In the genomic region with DNA sequence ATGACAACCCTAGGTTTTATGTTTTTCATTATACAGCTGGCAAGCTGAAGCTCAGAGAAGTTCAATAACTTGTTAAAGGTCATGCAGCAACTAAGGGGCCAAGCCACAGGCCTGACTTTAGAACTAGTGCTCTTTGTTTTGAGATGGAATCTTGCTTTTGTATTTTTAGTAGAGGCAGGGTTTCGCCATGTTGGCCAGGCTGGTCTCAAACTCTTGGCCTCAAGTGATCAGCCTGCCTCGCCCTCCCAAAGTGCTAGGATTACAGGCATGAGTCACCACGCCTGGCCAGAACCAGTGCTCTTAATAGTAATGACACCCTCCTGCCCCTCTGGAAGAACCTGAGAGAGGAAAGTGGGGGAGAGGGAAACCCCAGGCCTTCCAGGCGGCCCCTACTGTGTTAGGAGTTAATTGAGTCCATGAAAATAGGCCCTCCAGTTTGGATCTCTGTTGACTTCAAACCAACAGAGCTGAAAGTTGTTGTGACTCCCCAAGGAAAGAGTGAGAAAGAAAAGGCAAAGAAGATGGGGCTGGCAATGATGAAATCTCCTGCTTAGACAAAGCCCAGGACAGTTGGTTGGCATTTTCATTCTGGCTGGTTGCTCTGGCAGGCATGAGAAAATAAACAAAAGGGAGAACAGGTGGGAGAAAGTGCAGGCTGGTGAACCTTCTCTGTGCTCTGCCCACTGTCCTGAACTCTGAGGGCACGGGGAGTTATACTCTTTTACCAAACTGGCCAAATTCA, we compare ENCODE assay signal across 1 cellular context.
TF ChIP-seq lines count a peak whose summit lies in the region.

No MANE protein-coding gene starts in this region.

TF ChIP-seq in K562, 482 proteins besides CTCF, POLR2A, EP300 and RAD21 (continued from another document and continues in another):
- TF ChIP-seq, protein P1, sequence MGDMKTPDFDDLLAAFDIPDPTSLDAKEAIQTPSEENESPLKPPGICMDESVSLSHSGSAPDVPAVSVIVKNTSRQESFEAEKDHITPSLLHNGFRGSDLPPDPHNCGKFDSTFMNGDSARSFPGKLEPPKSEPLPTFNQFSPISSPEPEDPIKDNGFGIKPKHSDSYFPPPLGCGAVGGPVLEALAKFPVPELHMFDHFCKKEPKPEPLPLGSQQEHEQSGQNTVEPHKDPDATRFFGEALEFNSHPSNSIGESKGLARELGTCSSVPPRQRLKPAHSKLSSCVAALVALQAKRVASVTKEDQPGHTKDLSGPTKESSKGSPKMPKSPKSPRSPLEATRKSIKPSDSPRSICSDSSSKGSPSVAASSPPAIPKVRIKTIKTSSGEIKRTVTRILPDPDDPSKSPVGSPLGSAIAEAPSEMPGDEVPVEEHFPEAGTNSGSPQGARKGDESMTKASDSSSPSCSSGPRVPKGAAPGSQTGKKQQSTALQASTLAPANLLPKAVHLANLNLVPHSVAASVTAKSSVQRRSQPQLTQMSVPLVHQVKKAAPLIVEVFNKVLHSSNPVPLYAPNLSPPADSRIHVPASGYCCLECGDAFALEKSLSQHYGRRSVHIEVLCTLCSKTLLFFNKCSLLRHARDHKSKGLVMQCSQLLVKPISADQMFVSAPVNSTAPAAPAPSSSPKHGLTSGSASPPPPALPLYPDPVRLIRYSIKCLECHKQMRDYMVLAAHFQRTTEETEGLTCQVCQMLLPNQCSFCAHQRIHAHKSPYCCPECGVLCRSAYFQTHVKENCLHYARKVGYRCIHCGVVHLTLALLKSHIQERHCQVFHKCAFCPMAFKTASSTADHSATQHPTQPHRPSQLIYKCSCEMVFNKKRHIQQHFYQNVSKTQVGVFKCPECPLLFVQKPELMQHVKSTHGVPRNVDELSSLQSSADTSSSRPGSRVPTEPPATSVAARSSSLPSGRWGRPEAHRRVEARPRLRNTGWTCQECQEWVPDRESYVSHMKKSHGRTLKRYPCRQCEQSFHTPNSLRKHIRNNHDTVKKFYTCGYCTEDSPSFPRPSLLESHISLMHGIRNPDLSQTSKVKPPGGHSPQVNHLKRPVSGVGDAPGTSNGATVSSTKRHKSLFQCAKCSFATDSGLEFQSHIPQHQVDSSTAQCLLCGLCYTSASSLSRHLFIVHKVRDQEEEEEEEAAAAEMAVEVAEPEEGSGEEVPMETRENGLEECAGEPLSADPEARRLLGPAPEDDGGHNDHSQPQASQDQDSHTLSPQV (IDR thresholded peaks at IDR 0.05) = no peak
- TF ChIP-seq, protein P2, sequence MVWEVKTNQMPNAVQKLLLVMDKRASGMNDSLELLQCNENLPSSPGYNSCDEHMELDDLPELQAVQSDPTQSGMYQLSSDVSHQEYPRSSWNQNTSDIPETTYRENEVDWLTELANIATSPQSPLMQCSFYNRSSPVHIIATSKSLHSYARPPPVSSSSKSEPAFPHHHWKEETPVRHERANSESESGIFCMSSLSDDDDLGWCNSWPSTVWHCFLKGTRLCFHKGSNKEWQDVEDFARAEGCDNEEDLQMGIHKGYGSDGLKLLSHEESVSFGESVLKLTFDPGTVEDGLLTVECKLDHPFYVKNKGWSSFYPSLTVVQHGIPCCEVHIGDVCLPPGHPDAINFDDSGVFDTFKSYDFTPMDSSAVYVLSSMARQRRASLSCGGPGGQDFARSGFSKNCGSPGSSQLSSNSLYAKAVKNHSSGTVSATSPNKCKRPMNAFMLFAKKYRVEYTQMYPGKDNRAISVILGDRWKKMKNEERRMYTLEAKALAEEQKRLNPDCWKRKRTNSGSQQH (CRISPR knock-in tag; IDR thresholded peaks at IDR 0.05) = no peak
- TF ChIP-seq GATAD2A (IDR thresholded peaks at IDR 0.05) (no peak), ZNF77 (CRISPR knock-in tag; IDR thresholded peaks at IDR 0.05) (no peak), HDAC3 (IDR thresholded peaks at IDR 0.05; ENCODE audit: borderline replicate concordance, partially characterized antibody) (no peak), FOXP1 (CRISPR knock-in tag; IDR thresholded peaks at IDR 0.05) (0 out of 2 replicates have a peak, but pooled peaks have one; percentile 1), CHD1 (IDR thresholded peaks at IDR 0.05; ENCODE audit: low read length) (no peak), SP2 (IDR thresholded peaks at IDR 0.05; ENCODE audit: extremely low read depth, low read depth, low read length, poor library complexity, severe bottlenecking) (no peak), LCOR (CRISPR knock-in tag; IDR thresholded peaks at IDR 0.05) (no peak), TEAD4 (IDR thresholded peaks at IDR 0.05; ENCODE audit: low read length) (no peak), TEAD4 (CRISPR knock-in tag; IDR thresholded peaks at IDR 0.05; ENCODE audit: borderline replicate concordance) (no peak), PHF20 (IDR thresholded peaks at IDR 0.05; ENCODE audit: partially characterized antibody) (no peak), DPF2 (IDR thresholded peaks at IDR 0.05) (peak; percentile 31; the same call in 1 of the 2 replicates), TAL1 (IDR thresholded peaks at IDR 0.05) (no peak), TBP (optimal IDR thresholded peaks at IDR 0.05; ENCODE audit: low read depth, low read length) (peak; percentile 79), HOXB6 (CRISPR knock-in tag; IDR thresholded peaks at IDR 0.05; ENCODE audit: borderline replicate concordance) (no peak), SIN3B (IDR thresholded peaks at IDR 0.05; ENCODE audit: low read depth) (no peak), MEF2A (IDR thresholded peaks at IDR 0.05; ENCODE audit: control insufficient read depth, low read depth, low read length) (no peak), MAFG (tag; conservative IDR thresholded peaks at IDR 0.05) (no peak), SETDB1 (IDR thresholded peaks at IDR 0.05; ENCODE audit: low read length) (no peak), FOXJ2 (tag; IDR thresholded peaks at IDR 0.05) (no peak), ZNF696 (CRISPR knock-in tag; conservative IDR thresholded peaks at IDR 0.05) (no peak), TAF9B (IDR thresholded peaks at IDR 0.05; ENCODE audit: partially characterized antibody) (no peak), ZBTB17 (CRISPR knock-in tag; IDR thresholded peaks at IDR 0.05) (no peak), FOXA3 (CRISPR knock-in tag; conservative IDR thresholded peaks at IDR 0.05 in 1 of 2, IDR thresholded peaks at IDR 0.05 in 1 of 2) (no peak), ZC3H8 (IDR thresholded peaks at IDR 0.05) (no peak), RFX1 (IDR thresholded peaks at IDR 0.05) (no peak), RHOXF2B (CRISPR knock-in tag; conservative IDR thresholded peaks at IDR 0.05) (no peak), CREM (IDR thresholded peaks at IDR 0.05; ENCODE audit: low read depth) (no peak), ATF1 (CRISPR knock-in tag; IDR thresholded peaks at IDR 0.05) (no peak), ATF1 (tag; IDR thresholded peaks at IDR 0.05) (no peak), ZKSCAN1 (IDR thresholded peaks at IDR 0.05; ENCODE audit: low read depth, low read length) (no peak), BACH1 (tag; IDR thresholded peaks at IDR 0.05) (no peak), HLTF (IDR thresholded peaks at IDR 0.05) (no peak), CEBPG (CRISPR knock-in tag; IDR thresholded peaks at IDR 0.05) (no peak; the same call in 1 of the 2 replicates), CEBPG (tag; conservative IDR thresholded peaks at IDR 0.05 in 1 of 2, IDR thresholded peaks at IDR 0.05 in 1 of 2) (no peak), NRF1 (conservative IDR thresholded peaks at IDR 0.05 in 1 of 2, IDR thresholded peaks at IDR 0.05 in 1 of 2) (peak; percentile 36; a peak in 2 of 4 replicates), SRSF7 (optimal IDR thresholded peaks at IDR 0.05; ENCODE audit: low read depth, low read length) (no peak), PURB (CRISPR knock-in tag; IDR thresholded peaks at IDR 0.05; ENCODE audit: low read depth) (no peak), RBM25 (IDR thresholded peaks at IDR 0.05; ENCODE audit: low read depth, low read length, severe bottlenecking) (no peak), CBFB (CRISPR knock-in tag; IDR thresholded peaks at IDR 0.05) (no peak), ZNF263 (CRISPR knock-in tag; IDR thresholded peaks at IDR 0.05; ENCODE audit: borderline replicate concordance) (no peak)
- TF ChIP-seq, protein P3, sequence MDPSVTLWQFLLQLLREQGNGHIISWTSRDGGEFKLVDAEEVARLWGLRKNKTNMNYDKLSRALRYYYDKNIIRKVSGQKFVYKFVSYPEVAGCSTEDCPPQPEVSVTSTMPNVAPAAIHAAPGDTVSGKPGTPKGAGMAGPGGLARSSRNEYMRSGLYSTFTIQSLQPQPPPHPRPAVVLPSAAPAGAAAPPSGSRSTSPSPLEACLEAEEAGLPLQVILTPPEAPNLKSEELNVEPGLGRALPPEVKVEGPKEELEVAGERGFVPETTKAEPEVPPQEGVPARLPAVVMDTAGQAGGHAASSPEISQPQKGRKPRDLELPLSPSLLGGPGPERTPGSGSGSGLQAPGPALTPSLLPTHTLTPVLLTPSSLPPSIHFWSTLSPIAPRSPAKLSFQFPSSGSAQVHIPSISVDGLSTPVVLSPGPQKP (CRISPR knock-in tag; IDR thresholded peaks at IDR 0.05) = no peak
- TF ChIP-seq, protein P4, sequence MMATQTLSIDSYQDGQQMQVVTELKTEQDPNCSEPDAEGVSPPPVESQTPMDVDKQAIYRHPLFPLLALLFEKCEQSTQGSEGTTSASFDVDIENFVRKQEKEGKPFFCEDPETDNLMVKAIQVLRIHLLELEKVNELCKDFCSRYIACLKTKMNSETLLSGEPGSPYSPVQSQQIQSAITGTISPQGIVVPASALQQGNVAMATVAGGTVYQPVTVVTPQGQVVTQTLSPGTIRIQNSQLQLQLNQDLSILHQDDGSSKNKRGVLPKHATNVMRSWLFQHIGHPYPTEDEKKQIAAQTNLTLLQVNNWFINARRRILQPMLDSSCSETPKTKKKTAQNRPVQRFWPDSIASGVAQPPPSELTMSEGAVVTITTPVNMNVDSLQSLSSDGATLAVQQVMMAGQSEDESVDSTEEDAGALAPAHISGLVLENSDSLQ (IDR thresholded peaks at IDR 0.05) = no peak
- TF ChIP-seq, protein P5, sequence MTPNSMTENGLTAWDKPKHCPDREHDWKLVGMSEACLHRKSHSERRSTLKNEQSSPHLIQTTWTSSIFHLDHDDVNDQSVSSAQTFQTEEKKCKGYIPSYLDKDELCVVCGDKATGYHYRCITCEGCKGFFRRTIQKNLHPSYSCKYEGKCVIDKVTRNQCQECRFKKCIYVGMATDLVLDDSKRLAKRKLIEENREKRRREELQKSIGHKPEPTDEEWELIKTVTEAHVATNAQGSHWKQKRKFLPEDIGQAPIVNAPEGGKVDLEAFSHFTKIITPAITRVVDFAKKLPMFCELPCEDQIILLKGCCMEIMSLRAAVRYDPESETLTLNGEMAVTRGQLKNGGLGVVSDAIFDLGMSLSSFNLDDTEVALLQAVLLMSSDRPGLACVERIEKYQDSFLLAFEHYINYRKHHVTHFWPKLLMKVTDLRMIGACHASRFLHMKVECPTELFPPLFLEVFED (CRISPR knock-in tag; conservative IDR thresholded peaks at IDR 0.05) = no peak
- TF ChIP-seq, protein P6, sequence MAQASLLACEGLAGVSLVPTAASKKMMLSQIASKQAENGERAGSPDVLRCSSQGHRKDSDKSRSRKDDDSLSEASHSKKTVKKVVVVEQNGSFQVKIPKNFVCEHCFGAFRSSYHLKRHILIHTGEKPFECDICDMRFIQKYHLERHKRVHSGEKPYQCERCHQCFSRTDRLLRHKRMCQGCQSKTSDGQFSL (CRISPR knock-in tag; IDR thresholded peaks at IDR 0.05) = no peak
- TF ChIP-seq, protein P6 (tag; IDR thresholded peaks at IDR 0.05) = no peak
- TF ChIP-seq, protein P7, sequence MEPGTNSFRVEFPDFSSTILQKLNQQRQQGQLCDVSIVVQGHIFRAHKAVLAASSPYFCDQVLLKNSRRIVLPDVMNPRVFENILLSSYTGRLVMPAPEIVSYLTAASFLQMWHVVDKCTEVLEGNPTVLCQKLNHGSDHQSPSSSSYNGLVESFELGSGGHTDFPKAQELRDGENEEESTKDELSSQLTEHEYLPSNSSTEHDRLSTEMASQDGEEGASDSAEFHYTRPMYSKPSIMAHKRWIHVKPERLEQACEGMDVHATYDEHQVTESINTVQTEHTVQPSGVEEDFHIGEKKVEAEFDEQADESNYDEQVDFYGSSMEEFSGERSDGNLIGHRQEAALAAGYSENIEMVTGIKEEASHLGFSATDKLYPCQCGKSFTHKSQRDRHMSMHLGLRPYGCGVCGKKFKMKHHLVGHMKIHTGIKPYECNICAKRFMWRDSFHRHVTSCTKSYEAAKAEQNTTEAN (CRISPR knock-in tag; IDR thresholded peaks at IDR 0.05) = no peak
- TF ChIP-seq, protein P8, sequence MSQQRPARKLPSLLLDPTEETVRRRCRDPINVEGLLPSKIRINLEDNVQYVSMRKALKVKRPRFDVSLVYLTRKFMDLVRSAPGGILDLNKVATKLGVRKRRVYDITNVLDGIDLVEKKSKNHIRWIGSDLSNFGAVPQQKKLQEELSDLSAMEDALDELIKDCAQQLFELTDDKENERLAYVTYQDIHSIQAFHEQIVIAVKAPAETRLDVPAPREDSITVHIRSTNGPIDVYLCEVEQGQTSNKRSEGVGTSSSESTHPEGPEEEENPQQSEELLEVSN (IDR thresholded peaks at IDR 0.05; ENCODE audit: borderline replicate concordance in 1 of 2, extremely low read depth in 1 of 2, insufficient read depth in 1 of 2, insufficient read length in 1 of 2, low read depth in 1 of 2, low read length in 1 of 2, poor library complexity in 1 of 2, severe bottlenecking in 1 of 2) = no peak
